8 cellular contexts compared by ENCODE assay signal in the genomic region with DNA sequence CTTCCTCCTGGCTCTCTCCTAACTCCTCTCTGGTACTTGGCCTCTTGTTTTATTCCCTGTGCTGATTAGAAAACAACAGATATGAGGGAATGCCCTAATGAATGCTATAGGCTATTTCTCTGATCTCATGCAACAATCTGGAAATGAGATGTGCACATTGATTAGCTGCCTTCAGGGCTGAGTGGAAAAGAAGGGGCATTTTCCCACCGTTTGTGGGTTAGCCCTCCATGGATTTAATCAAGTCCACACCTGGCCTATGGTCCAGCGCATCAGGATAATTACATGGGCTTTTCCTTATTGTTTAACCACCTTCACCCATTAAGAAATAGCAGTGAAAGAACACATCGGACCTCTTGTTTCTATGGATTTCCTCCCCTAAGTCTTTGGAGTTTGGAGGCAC.
"Had no signal": no experiment of that assay in that cellular context is flagged by ENCODE, and none has a peak within 500 bp of the region (broad histone marks: within the 10 kb centered on the region; RNA-seq: fewer than 3 reads in every experiment).

No MANE protein-coding gene starts in this region.

- H3K4me3 Mint-ChIP-seq: HFFc6 had no signal

- ATAC-seq: HCT116, K562 had no signal

- H3K27ac ChIP-seq: GM23248 had no signal

- H3K9ac ChIP-seq: GM23248 had no signal

- H2AFZ ChIP-seq: GM23248 had no signal

- H3K27ac Mint-ChIP-seq: HFFc6 had no signal

- DNase-seq: GM23248, GOT3, H7, HFFc6, IMR-90 had no signal

- H3K9me3 ChIP-seq: HAP-1 had no signal

- H3K36me3 ChIP-seq: HAP-1 had no signal

- H3K4me3 ChIP-seq: GM23248, HAP-1, K562 had no signal
